Comparison of ENCODE assay signal across 1 cellular context in the genomic region with DNA sequence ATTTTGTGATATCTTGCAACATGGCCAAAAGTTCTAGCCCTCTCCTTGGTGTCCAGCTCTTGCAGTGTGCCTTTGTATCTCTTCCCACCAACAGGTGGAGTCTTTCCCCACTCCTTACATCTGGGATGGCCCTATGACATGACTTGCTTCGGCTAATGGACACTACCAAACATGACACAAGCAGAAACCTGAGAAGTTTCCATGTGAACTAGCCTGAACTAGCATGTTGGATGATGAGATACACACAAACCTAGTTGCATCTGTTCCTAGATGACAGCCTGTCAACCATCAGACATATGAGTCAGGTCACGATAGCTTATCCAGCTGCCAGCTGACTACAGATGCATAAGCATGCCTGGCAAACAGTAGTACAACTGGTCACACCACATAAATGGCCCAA.
TF ChIP-seq lines count a peak whose summit lies in the region.

No MANE protein-coding gene starts in this region.

TF ChIP-seq in K562, 482 proteins besides CTCF, POLR2A, EP300 and RAD21:
- TF ChIP-seq, protein P1, sequence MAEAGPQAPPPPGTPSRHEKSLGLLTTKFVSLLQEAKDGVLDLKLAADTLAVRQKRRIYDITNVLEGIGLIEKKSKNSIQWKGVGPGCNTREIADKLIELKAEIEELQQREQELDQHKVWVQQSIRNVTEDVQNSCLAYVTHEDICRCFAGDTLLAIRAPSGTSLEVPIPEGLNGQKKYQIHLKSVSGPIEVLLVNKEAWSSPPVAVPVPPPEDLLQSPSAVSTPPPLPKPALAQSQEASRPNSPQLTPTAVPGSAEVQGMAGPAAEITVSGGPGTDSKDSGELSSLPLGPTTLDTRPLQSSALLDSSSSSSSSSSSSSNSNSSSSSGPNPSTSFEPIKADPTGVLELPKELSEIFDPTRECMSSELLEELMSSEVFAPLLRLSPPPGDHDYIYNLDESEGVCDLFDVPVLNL (CRISPR knock-in tag; IDR thresholded peaks at IDR 0.05; ENCODE audit: low read depth) = no peak
- 0 out of 2 replicates have a peak, but pooled peaks have one; percentile 15 for TF ChIP-seq SMC3 (conservative IDR thresholded peaks at IDR 0.05; ENCODE audit: insufficient read depth, low read depth, low read length)
TF ChIP-seq in K562: peak in this region for 1.
